In genomic region chr6:148177589-148178233, GRCh38 we compare ENCODE assay signal across 8 cellular contexts.
DNase-seq lines count a peak whose midpoint lies in the region; ATAC-seq and TF ChIP-seq lines count a peak whose summit lies in the region.

No MANE protein-coding gene starts in this region.

- no peaks in the 10 kb centered on the region for H3K27me3 ChIP-seq in MG63
- no peaks in the 10 kb centered on the region for H3K27me3 ChIP-seq in osteoblast (ENCODE audit: insufficient read depth, low read length)

- H3K4me1 ChIP-seq in osteoblast (ENCODE audit: insufficient read depth, low read length) = no peaks in the 10 kb centered on the region

- ATAC-seq in GM19455 (IDR thresholded peaks at IDR 0.05; ENCODE audit: unreplicated experiment) (no peak), GM21381 (IDR thresholded peaks at IDR 0.05; ENCODE audit: unreplicated experiment) (no peak)

- H2AFZ ChIP-seq in osteoblast (ENCODE audit: low read length) = no peak overlapping the region

- H3K36me3 ChIP-seq in MG63 (peaks cover 8% of the 10 kb centered on the region; the same call in 1 of the 2 replicates), osteoblast (ENCODE audit: insufficient read depth, low read length) (no peaks in the 10 kb centered on the region)

- DNase-seq in NCI-H146 (lab: John Stamatoyannopoulos, UW) (peak; percentile 25), NCI-H146 treated with DMSO at 0.1 percent for 48 hours (lab: John Stamatoyannopoulos, UW; ENCODE audit: unreplicated experiment) (no peak), MG63 (peak; percentile 58), fibroblast of the aortic adventitia (ENCODE audit: low read depth) (peak; percentile 83), osteoblast (ENCODE audit: insufficient read length, low spot score, missing footprints) (peak; percentile 92)
- DNase-seq in activated CD4-positive, alpha-beta T cell treated with anti-CD3 and anti-CD28 coated beads, Interleukin-2, amount 50 U/mL, for 48 hours = peak; percentile 54 to 60

- H3K4me3 ChIP-seq in MG63 (peak overlapping the region; percentile 56), fibroblast of the aortic adventitia (ENCODE audit: low read depth, low read length) (no peak overlapping the region), osteoblast (ENCODE audit: insufficient read depth, low read length) (no peak overlapping the region)

- no peaks in the 10 kb centered on the region for H3K79me2 ChIP-seq in osteoblast (ENCODE audit: insufficient read depth, low read length)

- H3K27ac ChIP-seq in osteoblast (ENCODE audit: low read depth, low read length) = no peak overlapping the region

- TF ChIP-seq CTCF in fibroblast of the aortic adventitia (IDR thresholded peaks at IDR 0.05; ENCODE audit: insufficient read depth, low read length) = peak; percentile 79
- TF ChIP-seq CTCF in osteoblast (IDR thresholded peaks at IDR 0.05; ENCODE audit: extremely low read depth, low read depth, low read length) = peak; percentile 80

- no peaks in the 10 kb centered on the region for H4K20me1 ChIP-seq in osteoblast (ENCODE audit: insufficient read depth, low read length)

- H3K4me2 ChIP-seq in osteoblast (ENCODE audit: insufficient read depth, low read length) = no peak overlapping the region

- H3K9me3 ChIP-seq in MG63 (no peaks in the 10 kb centered on the region), osteoblast (ENCODE audit: low read depth, low read length) (no peaks in the 10 kb centered on the region)
